Comparison of ENCODE assay signal across 22 cellular contexts in the genomic region with DNA sequence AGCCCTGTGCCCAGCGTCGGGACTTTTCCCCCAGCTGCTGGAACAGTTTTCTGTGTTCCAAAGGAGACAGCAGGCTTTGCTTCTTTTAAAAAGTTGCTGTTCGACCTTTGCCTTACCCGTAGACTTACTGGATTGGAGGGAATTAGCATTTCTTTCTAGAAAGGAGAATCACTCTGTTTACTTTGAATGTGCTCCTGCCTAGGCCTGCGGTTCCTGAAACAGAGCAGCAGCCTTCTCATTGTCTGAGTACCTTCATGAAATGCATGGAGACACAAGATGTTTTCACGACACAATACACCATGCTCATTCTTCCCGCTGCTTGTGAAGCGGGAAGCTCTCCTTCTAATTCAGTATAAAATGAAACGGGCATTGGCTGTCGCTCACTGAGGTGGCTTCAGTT.
"Had no signal": no experiment of that assay in that cellular context is flagged by ENCODE, and none has a peak within 500 bp of the region (broad histone marks: within the 10 kb centered on the region; RNA-seq: fewer than 3 reads in every experiment).

No MANE protein-coding gene starts in this region.

- H3K36me3 Mint-ChIP-seq: activated CD8-positive, alpha-beta memory T cell treated with anti-CD3 and anti-CD28 coated beads, Interleukin-2, amount 10 ng/mL, durations not matched to agents 7 days and 5 days had no signal

- H3K9me3 Mint-ChIP-seq: activated B cell treated with CpG ODN at 0.5 μM for 24 hours; activated CD4-positive, alpha-beta T cell treated with anti-CD3 and anti-CD28 coated beads, Interleukin-2, amount 10 ng/mL, durations not matched to agents 24 days and 14 days; activated naive CD4-positive, alpha-beta T cell treated with anti-CD3 and anti-CD28 coated beads, Interleukin-2, amount 50 U/mL, for 24 hours; activated T-cell treated with anti-CD3 and anti-CD28 coated beads, Interleukin-2, amount 50 U/mL, for 24 hours; activated T-helper 1 cell treated with anti-CD3 and anti-CD28 coated beads, Interleukin-12 subunit alpha, Interleukin-12 subunit beta, Interleukin-2, Interleukin-4 antibody, amounts not matched to agents 30 ng/mL and 10 ng/mL and 1 ng/mL, durations not matched to agents 14 hours and 24 hours and 36 hours; T-helper 1 cell treated with Interleukin-12 subunit alpha and Interleukin-12 subunit beta and Interleukin-4 antibody, amounts not matched to agents 30 μg/mL and 1 μg/mL, for 36 hours had no signal

- H3K27ac Mint-ChIP-seq: activated B cell treated with CpG ODN at 0.5 μM for 24 hours; activated CD4-positive, alpha-beta T cell treated with anti-CD3 and anti-CD28 coated beads, Interleukin-2, amount 10 ng/mL, durations not matched to agents 24 days and 14 days; activated CD8-positive, alpha-beta memory T cell treated with anti-CD3 and anti-CD28 coated beads, Interleukin-2, amount 10 ng/mL, durations not matched to agents 7 days and 5 days; activated naive CD4-positive, alpha-beta T cell treated with anti-CD3 and anti-CD28 coated beads, Interleukin-2, amount 50 U/mL, for 24 hours; activated T-cell treated with anti-CD3 and anti-CD28 coated beads, Interleukin-2, amount 50 U/mL, for 24 hours; activated T-helper 1 cell treated with anti-CD3 and anti-CD28 coated beads, Interleukin-12 subunit alpha, Interleukin-12 subunit beta, Interleukin-2, Interleukin-4 antibody, amounts not matched to agents 30 ng/mL and 10 ng/mL and 1 ng/mL, durations not matched to agents 14 hours and 24 hours and 36 hours; T-helper 1 cell treated with Interleukin-12 subunit alpha and Interleukin-12 subunit beta and Interleukin-4 antibody, amounts not matched to agents 30 μg/mL and 1 μg/mL, for 36 hours had no signal

- H3K27ac ChIP-seq: breast epithelium, PC-9 had no signal

- DNase-seq: activated B cell treated with CpG ODN at 0.5 μM for 24 hours; activated CD4-positive, alpha-beta T cell treated with anti-CD3 and anti-CD28 coated beads for 1 hour; activated CD4-positive, alpha-beta T cell treated with anti-CD3 and anti-CD28 coated beads, Interleukin-2, amount 10 ng/mL, durations not matched to agents 24 days and 14 days; activated CD4-positive, alpha-beta T cell treated with anti-CD3 and anti-CD28 coated beads, Interleukin-2, amount 50 U/mL, for 48 hours; activated CD8-positive, alpha-beta memory T cell treated with anti-CD3 and anti-CD28 coated beads, Interleukin-2, amount 10 ng/mL, durations not matched to agents 7 days and 5 days; activated effector memory CD4-positive, alpha-beta T cell treated with Interleukin-2 at 50 U/mL for 16 hours; activated naive CD4-positive, alpha-beta T cell; caudate nucleus; NCI-H1092; NCI-H1417 treated with DMSO at 0.1 percent for 48 hours; NCI-H1694; NCI-H2029; NCI-H2107; NCI-H510A treated with DMSO at 0.1 percent for 48 hours; NCI-H69; PC-9; SHP77 treated with DMSO at 0.1 percent for 48 hours had no signal

- H3K4me3 ChIP-seq: breast epithelium, PC-9 had no signal

- H3K4me2 ChIP-seq: PC-9 had no signal

- H3K36me3 ChIP-seq: breast epithelium had no signal

- H3K4me1 ChIP-seq: breast epithelium had no signal

- H3K27me3 Mint-ChIP-seq: activated B cell treated with CpG ODN at 0.5 μM for 24 hours; activated CD4-positive, alpha-beta T cell treated with anti-CD3 and anti-CD28 coated beads, Interleukin-2, amount 10 ng/mL, durations not matched to agents 24 days and 14 days; activated CD8-positive, alpha-beta memory T cell treated with anti-CD3 and anti-CD28 coated beads, Interleukin-2, amount 10 ng/mL, durations not matched to agents 7 days and 5 days; activated naive CD4-positive, alpha-beta T cell treated with anti-CD3 and anti-CD28 coated beads, Interleukin-2, amount 50 U/mL, for 24 hours; activated T-cell treated with anti-CD3 and anti-CD28 coated beads, Interleukin-2, amount 50 U/mL, for 24 hours had no signal

- H3K27me3 ChIP-seq: breast epithelium had no signal

- H3K4me1 Mint-ChIP-seq: activated CD4-positive, alpha-beta T cell treated with anti-CD3 and anti-CD28 coated beads, Interleukin-2, amount 10 ng/mL, durations not matched to agents 24 days and 14 days; activated CD8-positive, alpha-beta memory T cell treated with anti-CD3 and anti-CD28 coated beads, Interleukin-2, amount 10 ng/mL, durations not matched to agents 7 days and 5 days had no signal

- H3K9me3 ChIP-seq: breast epithelium had no signal

- H2AFZ ChIP-seq: PC-9 had no signal

- H3K4me3 Mint-ChIP-seq: activated B cell treated with CpG ODN at 0.5 μM for 24 hours; activated CD4-positive, alpha-beta T cell treated with anti-CD3 and anti-CD28 coated beads, Interleukin-2, amount 10 ng/mL, durations not matched to agents 24 days and 14 days; activated CD8-positive, alpha-beta memory T cell treated with anti-CD3 and anti-CD28 coated beads, Interleukin-2, amount 10 ng/mL, durations not matched to agents 7 days and 5 days; activated naive CD4-positive, alpha-beta T cell treated with anti-CD3 and anti-CD28 coated beads, Interleukin-2, amount 50 U/mL, for 24 hours; activated T-cell treated with anti-CD3 and anti-CD28 coated beads, Interleukin-2, amount 50 U/mL, for 24 hours; activated T-helper 1 cell treated with anti-CD3 and anti-CD28 coated beads, Interleukin-12 subunit alpha, Interleukin-12 subunit beta, Interleukin-2, Interleukin-4 antibody, amounts not matched to agents 30 ng/mL and 10 ng/mL and 1 ng/mL, durations not matched to agents 14 hours and 24 hours and 36 hours; T-helper 1 cell treated with Interleukin-12 subunit alpha and Interleukin-12 subunit beta and Interleukin-4 antibody, amounts not matched to agents 30 μg/mL and 1 μg/mL, for 36 hours had no signal
